In genomic region chr16:82612263-82612662, GRCh38 we compare ENCODE assay signal across 18 cellular contexts. TPM values are rescaled to one million over a fixed set of nuclear protein-coding genes. Genes with fewer than 3 reads are reported as not detected.
"Had no signal": no experiment of that assay in that cellular context is flagged by ENCODE, and none has a peak within 500 bp of the region (broad histone marks: within the 10 kb centered on the region; RNA-seq: fewer than 3 reads in every experiment).

No MANE protein-coding gene starts in this region.

- H3K4me1 ChIP-seq: pancreas, right atrium auricular region, right lobe of liver, tibial nerve, uterus had no signal

- H3K9me3 ChIP-seq: left ventricle myocardium inferior, mucosa of descending colon, pancreas, right atrium auricular region, right lobe of liver, tibial nerve, uterus had no signal

- H3K27me3 ChIP-seq: hepatocyte, right atrium auricular region, right lobe of liver, tibial nerve, uterus had no signal

- H3K4me3 ChIP-seq: hepatocyte, left ventricle myocardium inferior, lung, mucosa of descending colon, pancreas, right atrium auricular region, right lobe of liver, skin epidermis, tibial nerve, uterus had no signal

- H3K36me3 ChIP-seq: left ventricle myocardium inferior, pancreas, right atrium auricular region, right lobe of liver, tibial nerve, uterus had no signal

- DNase-seq: islet precursor cell; left ventricle myocardium inferior; midbrain; mucosa of descending colon; naive thymus-derived CD4-positive, alpha-beta T cell; pancreas; right lobe of liver; stimulated activated CD4-positive, alpha-beta T cell treated with anti-CD3 and anti-CD28 coated beads, Interleukin-12 subunit alpha, Interleukin-12 subunit beta, amount 100 ng/mL, for 4 hours; stimulated activated CD4-positive, alpha-beta T cell treated with anti-CD3 and anti-CD28 coated beads, Interleukin-15, amount 100 ng/mL, for 24 hours; stimulated activated CD4-positive, alpha-beta T cell treated with anti-CD3 and anti-CD28 coated beads, Interleukin-2, amount 100 ng/mL, for 24 hours; stimulated activated CD4-positive, alpha-beta T cell treated with anti-CD3 and anti-CD28 coated beads, Interleukin-4, amount 100 ng/mL, for 1 hour; stimulated activated naive B cell treated with anti-CD40 and anti-IgM and Interleukin-4, amounts not matched to agents 10 μg/mL and 1 μg/mL and 100 μg/mL, for 72 hours; uterus had no signal

RNA-seq across cellular contexts. Expression of gene CDH13, which starts 14.5 kb away (rescaled TPM):
- total RNA-seq: naive thymus-derived CD4-positive, alpha-beta T cell had no signal
- polyA plus RNA-seq: naive thymus-derived CD4-positive, alpha-beta T cell had no signal
